Comparison of ENCODE assay signal across 9 cellular contexts in the genomic region with DNA sequence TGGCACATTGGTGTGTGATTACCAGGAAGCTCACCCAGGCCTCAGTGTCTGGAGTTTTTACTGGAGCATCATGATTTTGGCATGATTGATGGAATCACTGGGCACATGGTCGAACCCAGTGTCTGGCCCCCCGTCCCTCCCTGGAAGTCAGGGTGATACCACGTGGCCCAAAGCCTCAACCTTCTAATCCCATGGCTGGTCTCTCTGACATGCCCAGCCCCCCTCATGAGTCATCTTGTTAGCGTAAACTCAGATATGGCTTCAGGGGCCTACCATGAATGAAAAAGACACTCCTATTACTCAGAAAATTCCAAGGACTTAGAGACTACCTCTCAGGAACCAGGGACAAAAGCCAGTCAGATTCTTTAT.
DNase-seq lines count a peak whose midpoint lies in the region; ATAC-seq and TF ChIP-seq lines count a peak whose summit lies in the region.
"Had no signal": no experiment of that assay in that cellular context is flagged by ENCODE, and none has a peak within 500 bp of the region (broad histone marks: within the 10 kb centered on the region; RNA-seq: fewer than 3 reads in every experiment).

No MANE protein-coding gene starts in this region.

- TF ChIP-seq POLR2A in HCT116 (IDR thresholded peaks at IDR 0.05; ENCODE audit: borderline replicate concordance, extremely low read depth, insufficient read depth, insufficient read length) = no peak

- POLR2A ChIA-PET in HCT116 (lab: Charles Lee) = interaction anchor here (0.7 to 2.3 kb wide), 5 partner anchors 11 to 226 kb away, joined by 3 to 10 read pairs (median 5); a partner anchor contains a TSS

- H3K79me2 ChIP-seq in HCT116 (ENCODE audit: insufficient read depth, low read length) = no peaks in the 10 kb centered on the region

- peaks cover 79% of the 10 kb centered on the region for H3K4me1 Mint-ChIP-seq in stimulated activated effector memory CD8-positive, alpha-beta T cell treated with anti-CD3 and anti-CD28 coated beads, Interleukin-12 subunit alpha, Interleukin-12 subunit beta, amount 100 ng/mL, for 72 hours

- no peaks in the 10 kb centered on the region for H4K20me1 ChIP-seq in HCT116 (ENCODE audit: insufficient read depth)

- H3K36me3 Mint-ChIP-seq in stimulated activated effector memory CD8-positive, alpha-beta T cell treated with anti-CD3 and anti-CD28 coated beads, Interleukin-12 subunit alpha, Interleukin-12 subunit beta, amount 100 ng/mL, for 72 hours = peaks cover 37% of the 10 kb centered on the region

- H3K27ac Mint-ChIP-seq in stimulated activated effector memory CD8-positive, alpha-beta T cell treated with anti-CD3 and anti-CD28 coated beads, Interleukin-12 subunit alpha, Interleukin-12 subunit beta, amount 100 ng/mL, for 72 hours = peak overlapping the region; percentile 12

- peak overlapping the region; percentile 27 to 38 for H3K4me3 ChIP-seq in HCT116 (replicated peaks in 1 of 2; ENCODE audit: low read depth in 1 of 2, low read length in 2 of 2)
- H3K4me3 ChIP-seq: lung had no signal

- TF ChIP-seq CTCF in HCT116 (IDR thresholded peaks at IDR 0.05 in 2 of 3, conservative IDR thresholded peaks at IDR 0.05 in 1 of 3; ENCODE audit: borderline replicate concordance in 1 of 3, insufficient read depth in 1 of 3, low read depth in 2 of 3, low read length in 2 of 3) = no peak

- ATAC-seq in HCT116 = peak; percentile 56
- ATAC-seq in stimulated activated effector memory CD8-positive, alpha-beta T cell treated with anti-CD3 and anti-CD28 coated beads, Interleukin-12 subunit alpha, Interleukin-12 subunit beta, amount 100 ng/mL, for 72 hours = no peak
- no peak for ATAC-seq in GM19395 (IDR thresholded peaks at IDR 0.05; ENCODE audit: unreplicated experiment)
- ATAC-seq in GM18907 (IDR thresholded peaks at IDR 0.05; ENCODE audit: unreplicated experiment) = no peak
- no peak for ATAC-seq in HG02610 (IDR thresholded peaks at IDR 0.05; ENCODE audit: unreplicated experiment)

- no peaks in the 10 kb centered on the region for H3K9me3 ChIP-seq in HCT116 (ENCODE audit: control insufficient read depth in 1 of 2, insufficient read depth in 1 of 2, low read depth in 1 of 2, low read length in 2 of 2)

- H3K4me1 ChIP-seq in HCT116 (ENCODE audit: control insufficient read depth in 1 of 2, insufficient read depth in 2 of 2, low read length in 2 of 2) = peaks cover 60 to 73% of the 10 kb centered on the region in 2 experiments

- intact Hi-C loops in HCT116 (cut with micrococcal nuclease) = loop anchor here (2.0 to 5.0 kb wide), 3 partner anchors 46 to 109 kb away; a partner anchor contains a TSS

- H3K36me3 ChIP-seq in HCT116 (ENCODE audit: control insufficient read depth in 1 of 2, insufficient read depth in 2 of 2, low read length in 2 of 2) = no peaks in the 10 kb centered on the region

- no peaks in the 10 kb centered on the region for H3K27me3 ChIP-seq in HCT116 (ENCODE audit: insufficient read depth, low read length)

- peak overlapping the region; percentile 98 for H3K27ac ChIP-seq in HCT116 (ENCODE audit: low read depth, low read length)

- TF ChIP-seq RAD21 in HCT116 (IDR thresholded peaks at IDR 0.05; ENCODE audit: low read depth) = no peak

- H2AFZ ChIP-seq in HCT116 (ENCODE audit: low read depth, low read length, poor library complexity, severe bottlenecking) = no peak overlapping the region

- no TSS peak for BruUV-seq in HCT116 (replicated peaks; lab: Mats Ljungman, UMichigan)

- H3K9me3 Mint-ChIP-seq in stimulated activated effector memory CD8-positive, alpha-beta T cell treated with anti-CD3 and anti-CD28 coated beads, Interleukin-12 subunit alpha, Interleukin-12 subunit beta, amount 100 ng/mL, for 72 hours = no peaks in the 10 kb centered on the region

- H3K4me3 Mint-ChIP-seq in stimulated activated effector memory CD8-positive, alpha-beta T cell treated with anti-CD3 and anti-CD28 coated beads, Interleukin-12 subunit alpha, Interleukin-12 subunit beta, amount 100 ng/mL, for 72 hours = no peak overlapping the region

- CTCF ChIA-PET in HCT116 (lab: Charles Lee) = interaction anchor here (0.8 to 1.2 kb wide), 2 partner anchors 107 to 164 kb away, joined by 3 read pairs; no protein-coding TSS in a partner anchor

- no peaks in the 10 kb centered on the region for H3K9me2 ChIP-seq in HCT116 (ENCODE audit: insufficient read depth)

- peak overlapping the region; percentile 66 for H3K9ac ChIP-seq in HCT116 (ENCODE audit: low read length)

- DNase-seq in HCT116 (ENCODE audit: low read depth, low spot score) = peak; percentile 89
- DNase-seq in SW 1271 (lab: John Stamatoyannopoulos, UW) = peak; percentile 31 to 57
- peak; percentile 31 for DNase-seq in fibroblast of the conjunctiva (ENCODE audit: low read depth)
- no peak for DNase-seq in stimulated activated effector memory CD8-positive, alpha-beta T cell treated with anti-CD3 and anti-CD28 coated beads, Interleukin-12 subunit alpha, Interleukin-12 subunit beta, amount 100 ng/mL, for 72 hours (ENCODE audit: low spot score in 2 of 2)
- no peak for DNase-seq in NCI-H187 treated with DMSO at 0.1 percent for 48 hours (lab: John Stamatoyannopoulos, UW)

- H3K4me2 ChIP-seq in HCT116 (ENCODE audit: low read length) = peak overlapping the region; percentile 82

- RAD21 ChIA-PET in HCT116 (lab: Charles Lee; ENCODE audit: low non-redundant PET in 1 of 2, low total read pairs in 2 of 2, uncharacterized antibody in 2 of 2, unreplicated experiment in 2 of 2) = interaction anchor here in 1 of 2 experiments (1.1 to 1.5 kb wide), 2 partner anchors 108 to 109 kb away, joined by 3 to 8 read pairs; a partner anchor contains a TSS

TF ChIP-seq in HCT116, 20 proteins besides CTCF, POLR2A, EP300 and RAD21:
- TF ChIP-seq YY1 (IDR thresholded peaks at IDR 0.05; ENCODE audit: extremely low read depth, insufficient replicate concordance, low read depth, low read length) = peak; percentile 79
- no peak for TF ChIP-seq EZH2phosphoT487 (IDR thresholded peaks at IDR 0.05; ENCODE audit: borderline replicate concordance)
- TF ChIP-seq, protein P1, sequence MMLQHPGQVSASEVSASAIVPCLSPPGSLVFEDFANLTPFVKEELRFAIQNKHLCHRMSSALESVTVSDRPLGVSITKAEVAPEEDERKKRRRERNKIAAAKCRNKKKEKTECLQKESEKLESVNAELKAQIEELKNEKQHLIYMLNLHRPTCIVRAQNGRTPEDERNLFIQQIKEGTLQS (IDR thresholded peaks at IDR 0.05) = no peak
- no peak for TF ChIP-seq EGR1 (IDR thresholded peaks at IDR 0.05; ENCODE audit: low read depth)
- TF ChIP-seq JUND (IDR thresholded peaks at IDR 0.05) = no peak
- TF ChIP-seq POLR2AphosphoS5 (IDR thresholded peaks at IDR 0.05; ENCODE audit: low read depth, low read length) = peak; percentile 19; the same call in 1 of the 2 replicates
- TF ChIP-seq ZNF274 (IDR thresholded peaks at IDR 0.05; ENCODE audit: low read depth, low read length) = no peak
- TF ChIP-seq TCF7L2 (IDR thresholded peaks at IDR 0.05; ENCODE audit: borderline replicate concordance, extremely low read depth, insufficient read depth, insufficient read length) = peak; percentile 92
- TF ChIP-seq, protein P2, sequence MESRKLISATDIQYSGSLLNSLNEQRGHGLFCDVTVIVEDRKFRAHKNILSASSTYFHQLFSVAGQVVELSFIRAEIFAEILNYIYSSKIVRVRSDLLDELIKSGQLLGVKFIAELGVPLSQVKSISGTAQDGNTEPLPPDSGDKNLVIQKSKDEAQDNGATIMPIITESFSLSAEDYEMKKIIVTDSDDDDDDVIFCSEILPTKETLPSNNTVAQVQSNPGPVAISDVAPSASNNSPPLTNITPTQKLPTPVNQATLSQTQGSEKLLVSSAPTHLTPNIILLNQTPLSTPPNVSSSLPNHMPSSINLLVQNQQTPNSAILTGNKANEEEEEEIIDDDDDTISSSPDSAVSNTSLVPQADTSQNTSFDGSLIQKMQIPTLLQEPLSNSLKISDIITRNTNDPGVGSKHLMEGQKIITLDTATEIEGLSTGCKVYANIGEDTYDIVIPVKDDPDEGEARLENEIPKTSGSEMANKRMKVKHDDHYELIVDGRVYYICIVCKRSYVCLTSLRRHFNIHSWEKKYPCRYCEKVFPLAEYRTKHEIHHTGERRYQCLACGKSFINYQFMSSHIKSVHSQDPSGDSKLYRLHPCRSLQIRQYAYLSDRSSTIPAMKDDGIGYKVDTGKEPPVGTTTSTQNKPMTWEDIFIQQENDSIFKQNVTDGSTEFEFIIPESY (IDR thresholded peaks at IDR 0.05; ENCODE audit: extremely low read depth, insufficient replicate concordance, low read length) = peak; percentile 66
- TF ChIP-seq, protein P3, sequence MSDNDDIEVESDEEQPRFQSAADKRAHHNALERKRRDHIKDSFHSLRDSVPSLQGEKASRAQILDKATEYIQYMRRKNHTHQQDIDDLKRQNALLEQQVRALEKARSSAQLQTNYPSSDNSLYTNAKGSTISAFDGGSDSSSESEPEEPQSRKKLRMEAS (IDR thresholded peaks at IDR 0.05) = no peak

Comparison
In these comparisons a context has a peak if more than half of its experiments do, and no peak if none do; other contexts are left out.
1. DNase-seq: peak in HCT116 (single experiment), SW 1271 (2 of 2) and fibroblast of the conjunctiva (single experiment); none in stimulated activated effector memory CD8-positive, alpha-beta T cell treated with anti-CD3 and anti-CD28 coated beads, Interleukin-12 subunit alpha, Interleukin-12 subunit beta, amount 100 ng/mL, for 72 hours (0 of 2) and NCI-H187 treated with DMSO at 0.1 percent for 48 hours (single experiment).